In the genomic region with DNA sequence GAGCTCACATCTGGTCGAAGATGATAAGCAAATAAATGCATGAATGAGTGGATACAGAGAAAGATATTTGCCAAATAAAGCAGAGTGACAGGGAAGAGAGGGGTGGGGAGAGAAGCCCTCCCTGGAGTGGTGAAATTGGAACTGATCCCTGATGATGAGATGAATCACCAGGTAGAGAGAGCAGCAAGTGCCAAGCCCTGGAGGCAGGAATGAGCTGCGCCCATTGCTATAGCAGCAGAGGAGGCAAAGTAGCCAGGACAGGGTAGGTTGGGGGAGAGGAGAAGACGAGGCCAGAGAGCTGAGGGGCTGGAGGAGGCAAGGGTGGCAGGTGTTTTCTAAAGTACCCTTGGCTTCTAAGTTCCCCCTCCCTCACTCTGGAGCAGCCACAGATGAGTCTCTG, we compare ENCODE assay signal across 1 cellular context.
A peak's percentile ranks its signal among the peaks of the same experiment; 100 is the strongest.
TF ChIP-seq lines count a peak whose summit lies in the region.

No MANE protein-coding gene starts in this region.

TF ChIP-seq in K562, 482 proteins besides CTCF, POLR2A, EP300 and RAD21:
- TF ChIP-seq PKNOX1 (IDR thresholded peaks at IDR 0.05), result peak; percentile 36; the same call in 1 of the 2 replicates
- peak; percentile 33 for TF ChIP-seq ARID1B (IDR thresholded peaks at IDR 0.05)
- peak; percentile 17 for TF ChIP-seq RBM25 (IDR thresholded peaks at IDR 0.05; ENCODE audit: low read depth, low read length, severe bottlenecking)
- peak; percentile 63; the same call in 1 of the 2 replicates for TF ChIP-seq MYNN (IDR thresholded peaks at IDR 0.05)
- no peak for TF ChIP-seq MYNN (CRISPR knock-in tag; IDR thresholded peaks at IDR 0.05)
- TF ChIP-seq, protein P1, sequence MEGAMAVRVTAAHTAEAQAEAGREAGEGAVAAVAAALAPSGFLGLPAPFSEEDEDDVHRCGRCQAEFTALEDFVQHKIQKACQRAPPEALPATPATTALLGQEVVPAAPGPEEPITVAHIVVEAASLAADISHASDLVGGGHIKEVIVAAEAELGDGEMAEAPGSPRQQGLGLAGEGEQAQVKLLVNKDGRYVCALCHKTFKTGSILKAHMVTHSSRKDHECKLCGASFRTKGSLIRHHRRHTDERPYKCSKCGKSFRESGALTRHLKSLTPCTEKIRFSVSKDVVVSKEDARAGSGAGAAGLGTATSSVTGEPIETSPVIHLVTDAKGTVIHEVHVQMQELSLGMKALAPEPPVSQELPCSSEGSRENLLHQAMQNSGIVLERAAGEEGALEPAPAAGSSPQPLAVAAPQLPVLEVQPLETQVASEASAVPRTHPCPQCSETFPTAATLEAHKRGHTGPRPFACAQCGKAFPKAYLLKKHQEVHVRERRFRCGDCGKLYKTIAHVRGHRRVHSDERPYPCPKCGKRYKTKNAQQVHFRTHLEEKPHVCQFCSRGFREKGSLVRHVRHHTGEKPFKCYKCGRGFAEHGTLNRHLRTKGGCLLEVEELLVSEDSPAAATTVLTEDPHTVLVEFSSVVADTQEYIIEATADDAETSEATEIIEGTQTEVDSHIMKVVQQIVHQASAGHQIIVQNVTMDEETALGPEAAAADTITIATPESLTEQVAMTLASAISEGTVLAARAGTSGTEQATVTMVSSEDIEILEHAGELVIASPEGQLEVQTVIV (CRISPR knock-in tag; IDR thresholded peaks at IDR 0.05; ENCODE audit: borderline replicate concordance), result no peak
- TF ChIP-seq CBFA2T3 (IDR thresholded peaks at IDR 0.05), result peak; percentile 43; the same call in 1 of the 2 replicates
- TF ChIP-seq STAT6 (CRISPR knock-in tag; IDR thresholded peaks at IDR 0.05), result no peak
- peak; percentile 29; the same call in 1 of the 2 replicates for TF ChIP-seq RBFOX2 (IDR thresholded peaks at IDR 0.05; ENCODE audit: low read depth, low read length)
